ENCODE assay signal across 9 cellular contexts in genomic region chr1:14522331-14523241, GRCh38.
DNase-seq lines count a peak whose midpoint lies in the region; ATAC-seq and TF ChIP-seq lines count a peak whose summit lies in the region.
"Had no signal": no experiment of that assay in that cellular context is flagged by ENCODE, and none has a peak within 500 bp of the region (broad histone marks: within the 10 kb centered on the region; RNA-seq: fewer than 3 reads in every experiment).

No MANE protein-coding gene starts in this region.

- H3K9me3 ChIP-seq in ovary: no peaks in the 10 kb centered on the region

- H3K27me3 ChIP-seq in ovary: no peaks in the 10 kb centered on the region

- peak; percentile 81 for TF ChIP-seq EP300 in ovary (IDR thresholded peaks at IDR 0.05)

- ATAC-seq in HG03432 (IDR thresholded peaks at IDR 0.05; ENCODE audit: unreplicated experiment): peak; percentile 67
- ATAC-seq in activated CD4-positive, CD25-positive, alpha-beta regulatory T cell treated with anti-CD3 and anti-CD28 coated beads, Interleukin-2, amount 50 U/mL, for 24 hours: no peak
- no peak for ATAC-seq in GM18870 (IDR thresholded peaks at IDR 0.05; ENCODE audit: unreplicated experiment)

- intact Hi-C loops in ovary (cut with DNase I): no loop called here

- H3K4me3 ChIP-seq in ovary: no peak overlapping the region

- H3K27ac ChIP-seq in epithelial cell of prostate: peak overlapping the region; percentile 80
- H3K27ac ChIP-seq in ovary: no peak overlapping the region

- DNase-seq in GM10266 (ENCODE audit: extremely low spot score) (peak; percentile 58), epithelial cell of prostate (ENCODE audit: low read depth, low spot score) (peak; percentile 49), ovary (peak; percentile 31 to 79 (median 44)), 8988T (no peak), CD1c-positive myeloid dendritic cell (ENCODE audit: extremely low spot score) (no peak)
- DNase-seq: dermis blood vessel endothelial cell had no signal

- 44 to 63% (median 52%) methylated on average over 11 of the region's 11 CpGs for WGBS in ovary, 3 donors

- no peaks in the 10 kb centered on the region for H3K36me3 ChIP-seq in ovary

- H3K4me1 ChIP-seq in ovary (ENCODE audit: insufficient read depth): peaks cover 2% of the 10 kb centered on the region

- TF ChIP-seq POLR2A in ovary (IDR thresholded peaks at IDR 0.05): no peak

- TF ChIP-seq CTCF in GM10266 (IDR thresholded peaks at IDR 0.05; ENCODE audit: control insufficient read depth, insufficient read depth, low read depth, missing control alignments) (no peak), ovary (IDR thresholded peaks at IDR 0.05) (no peak)

Comparison
In these comparisons a context has a peak if more than half of its experiments do, and no peak if none do; other contexts are left out.
1. DNase-seq: peak in GM10266 (single experiment), epithelial cell of prostate (single experiment) and ovary (5 of 5); none in 8988T (single experiment) and CD1c-positive myeloid dendritic cell (single experiment).